Comparison of ENCODE assay signal across 20 cellular contexts in genomic region chr20:24776755-24777271, GRCh38.
DNase-seq lines count a peak whose midpoint lies in the region; ATAC-seq and TF ChIP-seq lines count a peak whose summit lies in the region.
"Had no signal": no experiment of that assay in that cellular context is flagged by ENCODE, and none has a peak within 500 bp of the region (broad histone marks: within the 10 kb centered on the region; RNA-seq: fewer than 3 reads in every experiment).

No MANE protein-coding gene starts in this region.

- TF ChIP-seq POLR2A in transverse colon (IDR thresholded peaks at IDR 0.05): no peak

- DNase-seq in activated T-cell treated with anti-CD3 and anti-CD28 coated beads, Interleukin-2, amount 50 U/mL, for 24 hours: peak; percentile 20
- no peak for DNase-seq in activated T-cell treated with anti-CD3 and anti-CD28 coated beads, Interleukin-2, amount 50 U/mL, for 4 hours
- DNase-seq in chondrocyte (ENCODE audit: low spot score) (peak; percentile 51), osteocyte (ENCODE audit: extremely low spot score, unreplicated experiment) (peak; percentile 77), transverse colon (peak; percentile 2), hepatic stellate cell (ENCODE audit: low spot score) (no peak), UCSD-AML1 (lab: John Stamatoyannopoulos, UW; ENCODE audit: unreplicated experiment) (no peak)
- DNase-seq: 8988T, AML-193, DMS79, H7, HFFc6, MG63, NCI-H1417, NCI-H187, NCI-H526, OCI-M1, Right ventricle myocardium superior had no signal

- no peak overlapping the region for H3K27ac Mint-ChIP-seq in activated T-cell treated with anti-CD3 and anti-CD28 coated beads, Interleukin-2, amount 50 U/mL, for 24 hours
- H3K27ac Mint-ChIP-seq in chondrocyte (ENCODE audit: unreplicated experiment) (no peak overlapping the region), osteocyte (ENCODE audit: unreplicated experiment) (no peak overlapping the region)
- H3K27ac Mint-ChIP-seq: HFFc6 had no signal

- intact Hi-C loops in transverse colon (cut with DNase I; ENCODE audit: low total_unique reads): no loop called here

- H3K4me3 Mint-ChIP-seq in activated T-cell treated with anti-CD3 and anti-CD28 coated beads, Interleukin-2, amount 50 U/mL, for 24 hours: no peak overlapping the region
- H3K4me3 Mint-ChIP-seq in activated T-cell treated with anti-CD3 and anti-CD28 coated beads, Interleukin-2, amount 50 U/mL, for 4 hours: no peak overlapping the region
- H3K4me3 Mint-ChIP-seq in chondrocyte (ENCODE audit: unreplicated experiment): no peak overlapping the region
- H3K4me3 Mint-ChIP-seq in osteocyte (ENCODE audit: unreplicated experiment): no peak overlapping the region
- H3K4me3 Mint-ChIP-seq: HFFc6 had no signal

- no peak overlapping the region for H3K4me3 ChIP-seq in transverse colon
- H3K4me3 ChIP-seq: MG63 had no signal

- peaks cover 57% of the 10 kb centered on the region for H3K27me3 Mint-ChIP-seq in activated T-cell treated with anti-CD3 and anti-CD28 coated beads, Interleukin-2, amount 50 U/mL, for 24 hours
- peaks cover 34% of the 10 kb centered on the region for H3K27me3 Mint-ChIP-seq in activated T-cell treated with anti-CD3 and anti-CD28 coated beads, Interleukin-2, amount 50 U/mL, for 4 hours (ENCODE audit: low read depth)
- H3K27me3 Mint-ChIP-seq in chondrocyte (ENCODE audit: low read depth) (no peaks in the 10 kb centered on the region), osteocyte (ENCODE audit: unreplicated experiment) (no peaks in the 10 kb centered on the region)

- no peaks in the 10 kb centered on the region for H3K9me3 ChIP-seq in transverse colon
- H3K9me3 ChIP-seq: MG63 had no signal

- in situ Hi-C loops in transverse colon (cut with MboI; ENCODE audit: low pct_ligation_motif_present in 1 of 4, low pct_unique_long_range_greater_than_20kb in 1 of 4, low sequenced_read_pairs in 3 of 4): loop anchor here in 1 of 4 donors (25.0 kb wide), 1 partner anchor 135 kb away; no protein-coding TSS in a partner anchor

- peaks cover 5% of the 10 kb centered on the region for H3K27me3 ChIP-seq in transverse colon
- H3K27me3 ChIP-seq: MG63 had no signal

- H3K36me3 ChIP-seq in transverse colon: no peaks in the 10 kb centered on the region
- H3K36me3 ChIP-seq: MG63 had no signal

- H3K36me3 Mint-ChIP-seq in activated T-cell treated with anti-CD3 and anti-CD28 coated beads, Interleukin-2, amount 50 U/mL, for 24 hours (ENCODE audit: low read depth): no peaks in the 10 kb centered on the region
- no peaks in the 10 kb centered on the region for H3K36me3 Mint-ChIP-seq in activated T-cell treated with anti-CD3 and anti-CD28 coated beads, Interleukin-2, amount 50 U/mL, for 4 hours (ENCODE audit: insufficient read depth)
- H3K36me3 Mint-ChIP-seq in chondrocyte (ENCODE audit: low read depth) (peaks cover 3% of the 10 kb centered on the region), osteocyte (ENCODE audit: unreplicated experiment) (no peaks in the 10 kb centered on the region)

- ATAC-seq in activated T-cell treated with anti-CD3 and anti-CD28 coated beads, Interleukin-2, amount 50 U/mL, for 4 hours: no peak
- ATAC-seq in GM21723 (IDR thresholded peaks at IDR 0.05; ENCODE audit: unreplicated experiment): no peak

- H3K9me3 Mint-ChIP-seq in activated T-cell treated with anti-CD3 and anti-CD28 coated beads, Interleukin-2, amount 50 U/mL, for 24 hours: peaks cover 14% of the 10 kb centered on the region
- H3K9me3 Mint-ChIP-seq in activated T-cell treated with anti-CD3 and anti-CD28 coated beads, Interleukin-2, amount 50 U/mL, for 4 hours: peaks cover 13% of the 10 kb centered on the region
- H3K9me3 Mint-ChIP-seq in chondrocyte (ENCODE audit: low read depth): peaks cover 9% of the 10 kb centered on the region
- peaks cover 11% of the 10 kb centered on the region for H3K9me3 Mint-ChIP-seq in osteocyte (ENCODE audit: unreplicated experiment)
- H3K9me3 Mint-ChIP-seq: HFFc6 had no signal

- no peak for TF ChIP-seq CTCF in chondrocyte (IDR thresholded peaks at IDR 0.05)
- no peak for TF ChIP-seq CTCF in osteocyte (IDR thresholded peaks at IDR 0.05)
- TF ChIP-seq CTCF in transverse colon (IDR thresholded peaks at IDR 0.05): no peak

- H3K4me1 Mint-ChIP-seq in activated T-cell treated with anti-CD3 and anti-CD28 coated beads, Interleukin-2, amount 50 U/mL, for 24 hours (ENCODE audit: low read depth): peaks cover 12% of the 10 kb centered on the region
- H3K4me1 Mint-ChIP-seq in activated T-cell treated with anti-CD3 and anti-CD28 coated beads, Interleukin-2, amount 50 U/mL, for 4 hours (ENCODE audit: low read depth): peaks cover 2% of the 10 kb centered on the region
- H3K4me1 Mint-ChIP-seq in chondrocyte (ENCODE audit: low read depth) (peaks cover 53% of the 10 kb centered on the region), osteocyte (ENCODE audit: unreplicated experiment) (peaks cover 13% of the 10 kb centered on the region)

- H3K27ac ChIP-seq in transverse colon: no peak overlapping the region
- H3K27ac ChIP-seq: C4-2B had no signal

- H3K4me1 ChIP-seq in transverse colon: no peaks in the 10 kb centered on the region

- 20 to 81% methylated on average over 1 to 6 of the region's 6 CpGs for WGBS in transverse colon (ENCODE audit: low coverage in 1 of 2), 2 donors

- no peak for TF ChIP-seq EP300 in transverse colon (IDR thresholded peaks at IDR 0.05; ENCODE audit: low read depth)

Comparison
In these comparisons a context has a peak if more than half of its experiments do, and no peak if none do; other contexts are left out.
1. DNase-seq: peak in activated T-cell treated with anti-CD3 and anti-CD28 coated beads, Interleukin-2, amount 50 U/mL, for 24 hours (single experiment), chondrocyte (single experiment), osteocyte (single experiment) and transverse colon (single experiment); none in activated T-cell treated with anti-CD3 and anti-CD28 coated beads, Interleukin-2, amount 50 U/mL, for 4 hours (single experiment), hepatic stellate cell (single experiment) and UCSD-AML1 (single experiment).